In the genomic region with DNA sequence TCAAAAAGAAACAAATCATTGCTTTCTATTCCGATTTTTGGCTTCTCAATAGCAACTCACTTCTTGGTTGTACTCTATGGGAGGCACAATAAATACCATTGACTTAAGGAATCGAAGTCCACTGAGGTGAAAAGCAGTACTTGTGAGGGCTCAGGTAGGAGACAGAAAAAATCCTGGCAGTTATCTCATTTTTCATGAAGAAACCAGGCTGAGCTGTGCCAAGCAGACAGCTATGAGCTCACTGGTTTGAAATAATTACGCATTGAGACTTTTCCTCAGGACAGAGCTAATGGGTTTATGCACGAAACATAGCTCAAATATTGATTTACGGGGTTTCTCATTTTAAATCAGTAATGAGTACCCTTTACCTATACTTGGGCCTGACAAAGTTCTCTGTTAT, we compare ENCODE assay signal across 17 cellular contexts. TPM values are rescaled to one million over a fixed set of nuclear protein-coding genes. Genes with fewer than 3 reads are reported as not detected.
"Had no signal": no experiment of that assay in that cellular context is flagged by ENCODE, and none has a peak within 500 bp of the region (broad histone marks: within the 10 kb centered on the region; RNA-seq: fewer than 3 reads in every experiment).

No MANE protein-coding gene starts in this region.

- H3K27ac ChIP-seq: ascending aorta, colonic mucosa, ovary, testis had no signal

- DNase-seq: activated CD4-positive, alpha-beta T cell treated with anti-CD3 and anti-CD28 coated beads, Interleukin-2, amount 50 U/mL, for 4 hours; activated CD4-positive, CD25-positive, alpha-beta regulatory T cell treated with anti-CD3 and anti-CD28 coated beads, Interleukin-2, amount 50 U/mL, for 72 hours; activated naive CD4-positive, alpha-beta T cell treated with anti-CD3 and anti-CD28 coated beads for 36 hours; activated naive CD8-positive, alpha-beta T cell treated with anti-CD3 and anti-CD28 coated beads, Interleukin-2, amount 50 U/mL, for 24 hours; activated T-cell treated with anti-CD3 and anti-CD28 coated beads for 4 hours; colonic mucosa; naive B cell; ovary; retina; stimulated activated CD4-positive, alpha-beta T cell treated with anti-CD3 and anti-CD28 coated beads, Interleukin-4, amount 100 ng/mL, for 4 hours; stimulated activated CD8-positive, alpha-beta memory T cell treated with anti-CD3 and anti-CD28 coated beads, Interleukin-4, amount 100 ng/mL, for 48 hours; stimulated activated naive CD8-positive, alpha-beta T cell treated with anti-CD3 and anti-CD28 coated beads, Interleukin-15, Interleukin-2, amounts not matched to agents 100 U/mL and 50 U/mL, for 24 hours; testis had no signal

- H3K27ac Mint-ChIP-seq: activated naive CD4-positive, alpha-beta T cell treated with anti-CD3 and anti-CD28 coated beads for 36 hours; activated naive CD8-positive, alpha-beta T cell treated with anti-CD3 and anti-CD28 coated beads, Interleukin-2, amount 50 U/mL, for 24 hours; activated T-helper 2 cell treated with anti-CD3 and anti-CD28 coated beads, Interferon-gamma antibody, Interleukin-2, Interleukin-4, amounts not matched to agents 10 μg/mL and 5 μg/mL and 100 μg/mL, durations not matched to agents 14 hours and 24 hours and 36 hours; naive B cell had no signal

- H3K4me3 Mint-ChIP-seq: activated naive CD4-positive, alpha-beta T cell treated with anti-CD3 and anti-CD28 coated beads for 36 hours; activated naive CD8-positive, alpha-beta T cell treated with anti-CD3 and anti-CD28 coated beads, Interleukin-2, amount 50 U/mL, for 24 hours; naive B cell had no signal

- H3K4me1 Mint-ChIP-seq: activated naive CD8-positive, alpha-beta T cell treated with anti-CD3 and anti-CD28 coated beads, Interleukin-2, amount 50 U/mL, for 24 hours; naive B cell had no signal

- ATAC-seq: activated naive CD8-positive, alpha-beta T cell treated with anti-CD3 and anti-CD28 coated beads, Interleukin-2, amount 50 U/mL, for 24 hours; esophagus mucosa; stimulated activated naive CD8-positive, alpha-beta T cell treated with anti-CD3 and anti-CD28 coated beads, Interleukin-15, Interleukin-2, amounts not matched to agents 100 U/mL and 50 U/mL, for 24 hours had no signal

- H3K36me3 Mint-ChIP-seq: naive B cell had no signal

- H3K27me3 Mint-ChIP-seq: activated naive CD8-positive, alpha-beta T cell treated with anti-CD3 and anti-CD28 coated beads, Interleukin-2, amount 50 U/mL, for 24 hours had no signal

- H3K9me3 Mint-ChIP-seq: activated naive CD4-positive, alpha-beta T cell treated with anti-CD3 and anti-CD28 coated beads for 36 hours; activated naive CD8-positive, alpha-beta T cell treated with anti-CD3 and anti-CD28 coated beads, Interleukin-2, amount 50 U/mL, for 24 hours; activated T-helper 2 cell treated with anti-CD3 and anti-CD28 coated beads, Interferon-gamma antibody, Interleukin-2, Interleukin-4, amounts not matched to agents 10 μg/mL and 5 μg/mL and 100 μg/mL, durations not matched to agents 14 hours and 24 hours and 36 hours; naive B cell had no signal

RNA-seq across cellular contexts. Expression of a gene that starts 18.5 kb away (rescaled TPM):
- total RNA-seq: bronchial epithelial cell had no signal
